ENCODE assay signal across 1 cellular context in the genomic region with DNA sequence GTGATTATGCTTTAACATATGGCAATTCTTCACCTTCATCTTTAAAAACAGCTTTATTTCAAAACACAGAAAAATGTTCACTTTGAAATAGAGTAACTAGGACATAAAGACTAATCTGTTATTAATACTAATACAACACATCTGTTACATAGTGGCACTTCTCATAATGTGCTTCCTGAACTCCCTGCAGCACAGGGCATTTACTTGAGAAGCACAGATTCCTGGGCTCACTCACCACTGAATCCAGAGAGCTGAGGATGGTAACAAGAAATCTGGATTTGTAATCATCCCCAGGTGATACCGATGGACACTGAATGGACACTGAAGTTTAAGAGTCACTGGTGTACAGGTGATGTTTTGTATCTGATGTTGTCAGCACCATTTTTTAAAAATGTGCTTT.
TF ChIP-seq lines count a peak whose summit lies in the region.

No MANE protein-coding gene starts in this region.

TF ChIP-seq in SK-N-SH treated with all-trans-retinoic acid at 6 μM for 48 hours, 23 proteins besides CTCF, POLR2A, EP300 and RAD21 (continued from another document):
- TF ChIP-seq, protein P1, sequence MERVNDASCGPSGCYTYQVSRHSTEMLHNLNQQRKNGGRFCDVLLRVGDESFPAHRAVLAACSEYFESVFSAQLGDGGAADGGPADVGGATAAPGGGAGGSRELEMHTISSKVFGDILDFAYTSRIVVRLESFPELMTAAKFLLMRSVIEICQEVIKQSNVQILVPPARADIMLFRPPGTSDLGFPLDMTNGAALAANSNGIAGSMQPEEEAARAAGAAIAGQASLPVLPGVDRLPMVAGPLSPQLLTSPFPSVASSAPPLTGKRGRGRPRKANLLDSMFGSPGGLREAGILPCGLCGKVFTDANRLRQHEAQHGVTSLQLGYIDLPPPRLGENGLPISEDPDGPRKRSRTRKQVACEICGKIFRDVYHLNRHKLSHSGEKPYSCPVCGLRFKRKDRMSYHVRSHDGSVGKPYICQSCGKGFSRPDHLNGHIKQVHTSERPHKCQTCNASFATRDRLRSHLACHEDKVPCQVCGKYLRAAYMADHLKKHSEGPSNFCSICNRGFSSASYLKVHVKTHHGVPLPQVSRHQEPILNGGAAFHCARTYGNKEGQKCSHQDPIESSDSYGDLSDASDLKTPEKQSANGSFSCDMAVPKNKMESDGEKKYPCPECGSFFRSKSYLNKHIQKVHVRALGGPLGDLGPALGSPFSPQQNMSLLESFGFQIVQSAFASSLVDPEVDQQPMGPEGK (CRISPR knock-in tag; IDR thresholded peaks at IDR 0.05; ENCODE audit: borderline replicate concordance), result no peak
- TF ChIP-seq, protein P2, sequence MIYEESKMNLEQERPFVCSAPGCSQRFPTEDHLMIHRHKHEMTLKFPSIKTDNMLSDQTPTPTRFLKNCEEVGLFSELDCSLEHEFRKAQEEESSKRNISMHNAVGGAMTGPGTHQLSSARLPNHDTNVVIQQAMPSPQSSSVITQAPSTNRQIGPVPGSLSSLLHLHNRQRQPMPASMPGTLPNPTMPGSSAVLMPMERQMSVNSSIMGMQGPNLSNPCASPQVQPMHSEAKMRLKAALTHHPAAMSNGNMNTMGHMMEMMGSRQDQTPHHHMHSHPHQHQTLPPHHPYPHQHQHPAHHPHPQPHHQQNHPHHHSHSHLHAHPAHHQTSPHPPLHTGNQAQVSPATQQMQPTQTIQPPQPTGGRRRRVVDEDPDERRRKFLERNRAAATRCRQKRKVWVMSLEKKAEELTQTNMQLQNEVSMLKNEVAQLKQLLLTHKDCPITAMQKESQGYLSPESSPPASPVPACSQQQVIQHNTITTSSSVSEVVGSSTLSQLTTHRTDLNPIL (CRISPR knock-in tag; IDR thresholded peaks at IDR 0.05; ENCODE audit: low read depth), result no peak
- TF ChIP-seq, protein P3, sequence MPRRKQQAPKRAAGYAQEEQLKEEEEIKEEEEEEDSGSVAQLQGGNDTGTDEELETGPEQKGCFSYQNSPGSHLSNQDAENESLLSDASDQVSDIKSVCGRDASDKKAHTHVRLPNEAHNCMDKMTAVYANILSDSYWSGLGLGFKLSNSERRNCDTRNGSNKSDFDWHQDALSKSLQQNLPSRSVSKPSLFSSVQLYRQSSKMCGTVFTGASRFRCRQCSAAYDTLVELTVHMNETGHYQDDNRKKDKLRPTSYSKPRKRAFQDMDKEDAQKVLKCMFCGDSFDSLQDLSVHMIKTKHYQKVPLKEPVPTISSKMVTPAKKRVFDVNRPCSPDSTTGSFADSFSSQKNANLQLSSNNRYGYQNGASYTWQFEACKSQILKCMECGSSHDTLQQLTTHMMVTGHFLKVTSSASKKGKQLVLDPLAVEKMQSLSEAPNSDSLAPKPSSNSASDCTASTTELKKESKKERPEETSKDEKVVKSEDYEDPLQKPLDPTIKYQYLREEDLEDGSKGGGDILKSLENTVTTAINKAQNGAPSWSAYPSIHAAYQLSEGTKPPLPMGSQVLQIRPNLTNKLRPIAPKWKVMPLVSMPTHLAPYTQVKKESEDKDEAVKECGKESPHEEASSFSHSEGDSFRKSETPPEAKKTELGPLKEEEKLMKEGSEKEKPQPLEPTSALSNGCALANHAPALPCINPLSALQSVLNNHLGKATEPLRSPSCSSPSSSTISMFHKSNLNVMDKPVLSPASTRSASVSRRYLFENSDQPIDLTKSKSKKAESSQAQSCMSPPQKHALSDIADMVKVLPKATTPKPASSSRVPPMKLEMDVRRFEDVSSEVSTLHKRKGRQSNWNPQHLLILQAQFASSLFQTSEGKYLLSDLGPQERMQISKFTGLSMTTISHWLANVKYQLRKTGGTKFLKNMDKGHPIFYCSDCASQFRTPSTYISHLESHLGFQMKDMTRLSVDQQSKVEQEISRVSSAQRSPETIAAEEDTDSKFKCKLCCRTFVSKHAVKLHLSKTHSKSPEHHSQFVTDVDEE (CRISPR knock-in tag; IDR thresholded peaks at IDR 0.05), result no peak
- TF ChIP-seq CSDC2 (CRISPR knock-in tag; IDR thresholded peaks at IDR 0.05) (no peak), ZFP3 (CRISPR knock-in tag; IDR thresholded peaks at IDR 0.05) (no peak), SNAI2 (CRISPR knock-in tag; IDR thresholded peaks at IDR 0.05) (no peak), ESRRG (CRISPR knock-in tag; IDR thresholded peaks at IDR 0.05) (no peak), OSR1 (CRISPR knock-in tag; IDR thresholded peaks at IDR 0.05) (no peak)
